22 cellular contexts compared by ENCODE assay signal in genomic region chr7:41976411-41976810, GRCh38.
"Had no signal": no experiment of that assay in that cellular context is flagged by ENCODE, and none has a peak within 500 bp of the region (broad histone marks: within the 10 kb centered on the region; RNA-seq: fewer than 3 reads in every experiment).

No MANE protein-coding gene starts in this region.

- H3K9me3 ChIP-seq: left ventricle myocardium inferior, lower lobe of right lung, right atrium auricular region, sigmoid colon, suprapubic skin, transverse colon had no signal

- H3K4me1 Mint-ChIP-seq: naive thymus-derived CD4-positive, alpha-beta T cell; stimulated activated naive CD8-positive, alpha-beta T cell treated with anti-CD3 and anti-CD28 coated beads, Interleukin-15, amount 100 ng/mL, for 72 hours had no signal

- DNase-seq: cerebellar nuclear complex; cortex of kidney; effector memory CD8-positive, alpha-beta T cell; left colon; left ventricle myocardium inferior; lower lobe of right lung; naive thymus-derived CD4-positive, alpha-beta T cell; sigmoid colon; small intestine; stimulated activated CD4-positive, alpha-beta T cell treated with anti-CD3 and anti-CD28 coated beads, Interleukin-1b, Interleukin-23, amount 100 ng/mL, for 48 hours; stimulated activated CD4-positive, alpha-beta T cell treated with anti-CD3 and anti-CD28 coated beads, Interleukin-4, amount 100 ng/mL, for 1 hour; stimulated activated CD8-positive, alpha-beta memory T cell treated with anti-CD3 and anti-CD28 coated beads, Interleukin-4, amount 100 ng/mL, for 48 hours; stimulated activated naive CD4-positive, alpha-beta T cell; stimulated activated naive CD8-positive, alpha-beta T cell treated with anti-CD3 and anti-CD28 coated beads, Interleukin-15, amount 100 ng/mL, for 72 hours; transverse colon had no signal

- H3K4me3 ChIP-seq: left ventricle myocardium inferior, lower lobe of right lung, neural progenitor cell, right atrium auricular region, sigmoid colon, suprapubic skin, transverse colon had no signal

- H3K4me2 ChIP-seq: neural progenitor cell had no signal

- H3K9me3 Mint-ChIP-seq: effector memory CD8-positive, alpha-beta T cell; naive thymus-derived CD4-positive, alpha-beta T cell; nephron; neural progenitor cell; stimulated activated naive CD8-positive, alpha-beta T cell treated with anti-CD3 and anti-CD28 coated beads, Interleukin-15, amount 100 ng/mL, for 72 hours had no signal

- H3K4me1 ChIP-seq: parathyroid adenoma had no signal

- FAIRE-seq: frontal cortex, small intestine had no signal

- H3K36me3 Mint-ChIP-seq: naive thymus-derived CD4-positive, alpha-beta T cell had no signal

- H3K9ac ChIP-seq: neural progenitor cell, parathyroid adenoma had no signal

- ATAC-seq: effector memory CD8-positive, alpha-beta T cell; left colon; naive thymus-derived CD4-positive, alpha-beta T cell; stimulated activated naive CD8-positive, alpha-beta T cell treated with anti-CD3 and anti-CD28 coated beads, Interleukin-15, amount 100 ng/mL, for 72 hours had no signal

- H3K27ac ChIP-seq: left ventricle myocardium inferior, lower lobe of right lung, neural progenitor cell, parathyroid adenoma, right atrium auricular region, suprapubic skin had no signal

- H3K27me3 ChIP-seq: neural progenitor cell, right atrium auricular region, sigmoid colon, suprapubic skin, transverse colon had no signal

- H3K36me3 ChIP-seq: right atrium auricular region, transverse colon had no signal

- H3K4me3 Mint-ChIP-seq: effector memory CD8-positive, alpha-beta T cell; naive thymus-derived CD4-positive, alpha-beta T cell; nephron; neural progenitor cell; stimulated activated naive CD8-positive, alpha-beta T cell treated with anti-CD3 and anti-CD28 coated beads, Interleukin-15, amount 100 ng/mL, for 72 hours had no signal

- H3K27ac Mint-ChIP-seq: effector memory CD8-positive, alpha-beta T cell; naive thymus-derived CD4-positive, alpha-beta T cell; neural progenitor cell; progenitor cell of endocrine pancreas; stimulated activated naive CD8-positive, alpha-beta T cell treated with anti-CD3 and anti-CD28 coated beads, Interleukin-15, amount 100 ng/mL, for 72 hours had no signal

- H2AFZ ChIP-seq: neural progenitor cell, parathyroid adenoma had no signal

- H3K79me2 ChIP-seq: parathyroid adenoma had no signal
